11 cellular contexts compared by ENCODE assay signal in genomic region chr9:38437193-38437823, GRCh38. TPM values are rescaled to one million over a fixed set of nuclear protein-coding genes. Genes with fewer than 3 reads are reported as not detected.
DNase-seq lines count a peak whose midpoint lies in the region; ATAC-seq and TF ChIP-seq lines count a peak whose summit lies in the region.
"Had no signal": no experiment of that assay in that cellular context is flagged by ENCODE, and none has a peak within 500 bp of the region (broad histone marks: within the 10 kb centered on the region; RNA-seq: fewer than 3 reads in every experiment).

No MANE protein-coding gene starts in this region.

- DNase-seq in NB4 (ENCODE audit: low read depth), result peak; percentile 18
- DNase-seq in fibroblast of peridontal ligament (ENCODE audit: extremely low read depth), result peak; percentile 39
- peak; percentile 60 for DNase-seq in stomach
- no peak for DNase-seq in T1000 (lab: John Stamatoyannopoulos, UW)
- DNase-seq in NCI-H187 (lab: John Stamatoyannopoulos, UW), result no peak
- DNase-seq in activated naive CD4-positive, alpha-beta T cell treated with anti-CD3 and anti-CD28 coated beads, Interleukin-2, amount 50 U/mL, for 72 hours (ENCODE audit: low spot score in 2 of 2), result no peak
- DNase-seq: activated CD8-positive, alpha-beta memory T cell treated with anti-CD3 and anti-CD28 coated beads for 24 hours; KG1; retina had no signal

- H3K27me3 ChIP-seq in stomach, result no peaks in the 10 kb centered on the region

- H3K27ac Mint-ChIP-seq in activated naive CD4-positive, alpha-beta T cell treated with anti-CD3 and anti-CD28 coated beads, Interleukin-2, amount 50 U/mL, for 72 hours, result peak overlapping the region in 1 of 2 donors; percentile 62

- intact Hi-C loops in stomach (cut with DNase I; ENCODE audit: low total_unique reads), result no loop called here

- H3K9me3 Mint-ChIP-seq in activated naive CD4-positive, alpha-beta T cell treated with anti-CD3 and anti-CD28 coated beads, Interleukin-2, amount 50 U/mL, for 72 hours, result no peaks in the 10 kb centered on the region

- no peak for TF ChIP-seq EP300 in stomach (IDR thresholded peaks at IDR 0.05)

- H3K4me1 ChIP-seq in stomach, result peaks cover 5 to 25% (median 13%) of the 10 kb centered on the region in 4 donors

- H3K4me3 ChIP-seq in NB4 (ENCODE audit: low read depth, low read length) (no peak overlapping the region), stomach (peak overlapping the region in 1 of 4 donors; percentile 10)

- no peaks in the 10 kb centered on the region for H3K36me3 Mint-ChIP-seq in activated naive CD4-positive, alpha-beta T cell treated with anti-CD3 and anti-CD28 coated beads, Interleukin-2, amount 50 U/mL, for 72 hours

- no peaks in the 10 kb centered on the region for H3K9me3 ChIP-seq in stomach

- WGBS in stomach, 5 donors, result 28 to 51% (median 39%) methylated on average over 11 of the region's 11 CpGs

- TF ChIP-seq POLR2A in NB4 (IDR thresholded peaks at IDR 0.05; ENCODE audit: extremely low read depth, insufficient read length), result no peak
- no peak for TF ChIP-seq POLR2A in stomach (IDR thresholded peaks at IDR 0.05)

- TF ChIP-seq CTCF in NB4 (IDR thresholded peaks at IDR 0.05; ENCODE audit: low read depth, low read length) (no peak), stomach (IDR thresholded peaks at IDR 0.05) (no peak)

- H3K36me3 ChIP-seq in stomach, result no peaks in the 10 kb centered on the region

- H3K27ac ChIP-seq in stomach, result peak overlapping the region; percentile 28 to 83 (median 72)

- ATAC-seq in GM18907 (IDR thresholded peaks at IDR 0.05; ENCODE audit: unreplicated experiment), result peak; percentile 60
- no peak for ATAC-seq in HG03095 (IDR thresholded peaks at IDR 0.05; ENCODE audit: unreplicated experiment)
- ATAC-seq in activated naive CD4-positive, alpha-beta T cell treated with anti-CD3 and anti-CD28 coated beads, Interleukin-2, amount 50 U/mL, for 72 hours, result no peak

RNA-seq across cellular contexts. Expression of gene IGFBPL1, which starts 13.1 kb away (rescaled TPM):
- 1 to 10 TPM in 3 of 5 donors, not detected in 2; 1.7 to 4.8 (median 2.2) TPM for total RNA-seq in stomach
- polyA plus RNA-seq in stomach, result under 1 TPM in 2 of 3 donors, not detected in 1; 0.23 to 0.87 TPM
- total RNA-seq in activated naive CD4-positive, alpha-beta T cell treated with anti-CD3 and anti-CD28 coated beads, Interleukin-2, amount 50 U/mL, for 72 hours, result not detected

RNA-seq across cellular contexts. Expression of gene ALDH1B1, which starts 44.8 kb away (rescaled TPM):
- 10 to 100 TPM in 4 of 5 donors, under 1 TPM in 1; 0.58 to 68.7 (median 28.4) TPM for total RNA-seq in stomach
- 10 to 100 TPM; 12.1 to 17.7 (median 17.0) TPM for polyA plus RNA-seq in stomach
- 10 to 100 TPM; 13.9 to 25.7 TPM for total RNA-seq in activated naive CD4-positive, alpha-beta T cell treated with anti-CD3 and anti-CD28 coated beads, Interleukin-2, amount 50 U/mL, for 72 hours

Comparison
In these comparisons a context has a peak if more than half of its experiments do, and no peak if none do; other contexts are left out.
1. DNase-seq: peak in NB4 (single experiment), fibroblast of peridontal ligament (single experiment) and stomach (single experiment); none in T1000 (single experiment), NCI-H187 (0 of 2) and activated naive CD4-positive, alpha-beta T cell treated with anti-CD3 and anti-CD28 coated beads, Interleukin-2, amount 50 U/mL, for 72 hours (0 of 2).